ENCODE assay signal across 19 cellular contexts in genomic region chr5:142119051-142119625, GRCh38.
"Had no signal": no experiment of that assay in that cellular context is flagged by ENCODE, and none has a peak within 500 bp of the region (broad histone marks: within the 10 kb centered on the region; RNA-seq: fewer than 3 reads in every experiment).

No MANE protein-coding gene starts in this region.

- H3K4me3 Mint-ChIP-seq: dendritic cell treated with granulocyte-macrophage colony-stimulating factor and Interleukin-4, amounts not matched to agents 40 ng/mL and 50 ng/mL, for 4 days; neural crest cell; T-helper 1 cell treated with Interleukin-12 subunit alpha and Interleukin-12 subunit beta and Interleukin-4 antibody, amounts not matched to agents 30 μg/mL and 1 μg/mL, for 36 hours had no signal

- H3K27ac Mint-ChIP-seq: activated T-helper 2 cell treated with anti-CD3 and anti-CD28 coated beads, Interferon-gamma antibody, Interleukin-2, Interleukin-4, amounts not matched to agents 10 μg/mL and 5 μg/mL and 100 μg/mL, durations not matched to agents 14 hours and 24 hours and 36 hours; T-helper 1 cell treated with Interleukin-12 subunit alpha and Interleukin-12 subunit beta and Interleukin-4 antibody, amounts not matched to agents 30 μg/mL and 1 μg/mL, for 36 hours had no signal

- ATAC-seq: effector memory CD8-positive, alpha-beta T cell; sciatic nerve; stimulated activated naive CD8-positive, alpha-beta T cell treated with anti-CD3 and anti-CD28 coated beads, Interleukin-15, Interleukin-2, amounts not matched to agents 100 U/mL and 50 U/mL, for 24 hours had no signal

- H3K27me3 ChIP-seq: brain microvascular endothelial cell, spleen, testis had no signal

- H3K27ac ChIP-seq: brain microvascular endothelial cell, epithelial cell of prostate had no signal

- H3K4me3 ChIP-seq: spleen, testis had no signal

- H3K27me3 Mint-ChIP-seq: dendritic cell treated with granulocyte-macrophage colony-stimulating factor and Interleukin-4, amounts not matched to agents 40 ng/mL and 50 ng/mL, for 4 days; effector memory CD8-positive, alpha-beta T cell had no signal

- H3K9me3 ChIP-seq: spleen, testis had no signal

- DNase-seq: activated CD4-positive, alpha-beta T cell treated with anti-CD3 and anti-CD28 coated beads, Interleukin-2, amount 50 U/mL, for 48 hours; activated naive CD4-positive, alpha-beta T cell treated with anti-CD3 and anti-CD28 coated beads, Interleukin-2, amount 50 U/mL, for 16 hours; amygdala; brain microvascular endothelial cell; cerebellar nuclear complex; effector memory CD8-positive, alpha-beta T cell; hippocampal formation; left ventricle myocardium superior; mesenchymal stem cell; spleen; stimulated activated CD4-positive, alpha-beta T cell treated with anti-CD3 and anti-CD28 coated beads, Interleukin-2, amount 100 ng/mL, for 24 hours; stimulated activated naive CD8-positive, alpha-beta T cell treated with anti-CD3 and anti-CD28 coated beads, Interleukin-15, Interleukin-2, amounts not matched to agents 100 U/mL and 50 U/mL, for 24 hours; testis had no signal

- H3K4me1 Mint-ChIP-seq: neural crest cell had no signal

- H3K9me3 Mint-ChIP-seq: dendritic cell treated with granulocyte-macrophage colony-stimulating factor and Interleukin-4, amounts not matched to agents 40 ng/mL and 50 ng/mL, for 4 days; effector memory CD8-positive, alpha-beta T cell had no signal
